ENCODE assay signal across 1 cellular context in genomic region chr20:59032023-59032712, GRCh38.
A peak's percentile ranks its signal among the peaks of the same experiment; 100 is the strongest.
TF ChIP-seq lines count a peak whose summit lies in the region.

ATP5F1E (minus strand) TSS chr20:59032335; CDS start chr20:59032251, 84 bp downstream.

TF ChIP-seq in K562, 482 proteins besides CTCF, POLR2A, EP300 and RAD21 (continued from another document and continues in another):
- TF ChIP-seq CHD7 (IDR thresholded peaks at IDR 0.05; ENCODE audit: low read depth, low read length) (no peak), KDM2B (CRISPR knock-in tag; IDR thresholded peaks at IDR 0.05) (peak; percentile 96), CEBPG (CRISPR knock-in tag; IDR thresholded peaks at IDR 0.05) (no peak), CEBPG (tag; conservative IDR thresholded peaks at IDR 0.05 in 1 of 2, IDR thresholded peaks at IDR 0.05 in 1 of 2) (peak in 1 of 2 experiments; percentile 69; a peak in 2 of 4 replicates), CSDE1 (IDR thresholded peaks at IDR 0.05) (no peak), TRIM24 (IDR thresholded peaks at IDR 0.05) (no peak), SMC3 (conservative IDR thresholded peaks at IDR 0.05; ENCODE audit: insufficient read depth, low read depth, low read length) (no peak), SRSF7 (optimal IDR thresholded peaks at IDR 0.05; ENCODE audit: low read depth, low read length) (no peak), ZBTB17 (CRISPR knock-in tag; IDR thresholded peaks at IDR 0.05) (peak; percentile 96), ZNF444 (CRISPR knock-in tag; IDR thresholded peaks at IDR 0.05) (peak; percentile 57; the same call in 1 of the 2 replicates), ZNF311 (CRISPR knock-in tag; IDR thresholded peaks at IDR 0.05) (peak; percentile 96), ADNP (tag; IDR thresholded peaks at IDR 0.05) (no peak), PCBP2 (IDR thresholded peaks at IDR 0.05; ENCODE audit: low read depth, low read length, poor library complexity, severe bottlenecking) (no peak), RB1 (IDR thresholded peaks at IDR 0.05; ENCODE audit: low read depth) (peak; percentile 41), KAT2B (IDR thresholded peaks at IDR 0.05; ENCODE audit: low read depth, low read length) (no peak), ETV1 (tag; conservative IDR thresholded peaks at IDR 0.05; ENCODE audit: low read depth) (peak; percentile 36; the same call in 1 of the 2 replicates), CREM (IDR thresholded peaks at IDR 0.05; ENCODE audit: low read depth) (peak; percentile 42; the same call in 1 of the 2 replicates), MBD2 (IDR thresholded peaks at IDR 0.05; ENCODE audit: borderline replicate concordance, low read depth) (peak; percentile 62; the same call in 1 of the 2 replicates), KAT7 (CRISPR knock-in tag; IDR thresholded peaks at IDR 0.05; ENCODE audit: borderline replicate concordance) (peak; percentile 95), FOXK1 (CRISPR knock-in tag; IDR thresholded peaks at IDR 0.05; ENCODE audit: borderline replicate concordance) (no peak), TRIM28 (IDR thresholded peaks at IDR 0.05) (no peak), E2F8 (IDR thresholded peaks at IDR 0.05; ENCODE audit: low read depth, partially characterized antibody) (peak; percentile 20), ELF4 (CRISPR knock-in tag; IDR thresholded peaks at IDR 0.05) (peak; percentile 88; the same call in 1 of the 2 replicates), JUN (IDR thresholded peaks at IDR 0.05; ENCODE audit: borderline replicate concordance, low read depth, low read length) (0 out of 2 replicates have a peak, but pooled peaks have one; percentile 26), JUN (CRISPR knock-in tag; IDR thresholded peaks at IDR 0.05; ENCODE audit: borderline replicate concordance) (no peak; the same call in 1 of the 2 replicates), ZNF76 (CRISPR knock-in tag; IDR thresholded peaks at IDR 0.05; ENCODE audit: borderline replicate concordance) (peak; percentile 97), HSF4 (CRISPR knock-in tag; IDR thresholded peaks at IDR 0.05; ENCODE audit: borderline replicate concordance) (peak; percentile 95), MXI1 (IDR thresholded peaks at IDR 0.05; ENCODE audit: low read depth, low read length) (no peak), ATF4 (CRISPR knock-in tag; IDR thresholded peaks at IDR 0.05) (peak; percentile 92), ETV6 (IDR thresholded peaks at IDR 0.05; ENCODE audit: borderline replicate concordance in 1 of 2, low read depth in 2 of 2, low read length in 1 of 2) (no peak), ETV6 (CRISPR knock-in tag; IDR thresholded peaks at IDR 0.05; ENCODE audit: borderline replicate concordance) (no peak), GMEB1 (CRISPR knock-in tag; IDR thresholded peaks at IDR 0.05) (peak; percentile 71), ATF6 (CRISPR knock-in tag; IDR thresholded peaks at IDR 0.05) (0 out of 2 replicates have a peak, but pooled peaks have one; percentile 62), ATF2 (CRISPR knock-in tag; IDR thresholded peaks at IDR 0.05) (no peak), CBFB (CRISPR knock-in tag; IDR thresholded peaks at IDR 0.05) (peak; percentile 90; the same call in 1 of the 2 replicates), TFE3 (CRISPR knock-in tag; IDR thresholded peaks at IDR 0.05) (peak; percentile 28; the same call in 1 of the 2 replicates), ARID2 (IDR thresholded peaks at IDR 0.05) (no peak), CHD2 (IDR thresholded peaks at IDR 0.05; ENCODE audit: low read depth, low read length) (peak; percentile 43; the same call in 1 of the 2 replicates)
